Comparison of ENCODE assay signal across 8 cellular contexts in the genomic region with DNA sequence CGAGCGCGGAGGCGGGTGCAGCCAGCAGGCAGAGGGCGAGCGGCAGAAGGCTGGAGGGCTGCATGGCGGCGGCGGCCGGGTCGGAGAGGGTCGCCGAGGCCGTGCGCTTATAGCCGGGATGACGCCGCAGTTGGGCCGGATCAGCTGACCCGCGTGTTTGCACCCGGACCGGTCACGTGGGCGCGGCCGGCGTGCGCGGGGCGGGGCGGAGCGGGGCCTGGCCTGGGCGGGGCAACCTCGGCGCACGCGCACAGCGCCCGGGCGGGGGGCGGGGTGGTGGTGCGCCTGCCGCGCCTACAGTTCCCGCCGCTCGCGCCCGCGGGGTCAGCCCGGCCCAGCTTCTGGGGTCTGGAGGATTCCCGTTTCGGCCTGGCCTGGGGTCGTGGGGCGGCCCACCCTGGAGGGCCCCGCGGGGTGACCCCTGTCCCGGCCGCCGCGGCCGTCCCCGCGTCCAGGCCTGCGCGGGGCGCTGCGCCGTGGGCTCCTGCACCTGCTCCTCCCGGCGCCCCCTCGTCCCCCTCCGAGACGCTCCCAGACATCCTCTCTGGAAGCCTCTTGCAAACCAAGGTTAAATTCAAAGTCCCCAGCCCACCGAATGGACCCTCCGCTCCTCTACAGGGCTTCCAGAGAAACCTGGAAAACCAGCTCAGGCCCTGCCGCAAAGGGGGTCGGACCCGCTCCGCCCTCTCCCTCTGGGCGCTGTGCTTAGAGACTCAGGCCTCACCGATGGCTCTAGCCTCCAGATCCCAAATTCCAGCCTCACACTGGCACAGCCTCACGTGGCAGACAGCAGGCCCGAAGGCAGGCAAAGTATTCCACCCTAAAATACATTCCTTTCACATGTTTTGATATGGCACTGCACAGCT. TPM values are rescaled to one million over a fixed set of nuclear protein-coding genes. Genes with fewer than 3 reads are reported as not detected.
A peak's percentile ranks its signal among the peaks of the same experiment; 100 is the strongest.
DNase-seq lines count a peak whose midpoint lies in the region; ATAC-seq and TF ChIP-seq lines count a peak whose summit lies in the region.

Gene CTSD, minus strand, starts transcription at position 132 of the 866 bp plus-strand sequence. Its CDS starts 68 bp downstream, at position 64.

- WGBS in GM23248 (ENCODE audit: low coverage in 1 of 2, low lambda C conversion rate in 2 of 2, missing lambda C conversion rate in 2 of 2), 2 experiments, result 2 to 3% methylated on average over 28 to 50 of the region's 85 CpGs
- 1 to 3% (median 2%) methylated on average over 54 to 85 of the region's 85 CpGs for WGBS in adipose tissue, 3 donors
- 3% methylated on average over 36 of the region's 85 CpGs for WGBS in prostate gland

- peak within 1 kb of the TSS; percentile 86 for H3K9ac ChIP-seq in GM23248

- no peaks in the 10 kb centered on the region for H3F3A ChIP-seq in GM23248 (ENCODE audit: insufficient read depth)

- H3K9me3 ChIP-seq in GM23248 (ENCODE audit: low read depth) (no peaks in the 10 kb centered on the region), prostate gland (no peaks in the 10 kb centered on the region), upper lobe of right lung (no peaks in the 10 kb centered on the region)

- ATAC-seq in left cardiac atrium, result peak; percentile 83 to 91
- ATAC-seq in upper lobe of right lung, result peak; percentile 85

- H3K4me3 ChIP-seq in GM23248 (peak within 1 kb of the TSS; percentile 86), prostate gland (peak within 1 kb of the TSS; percentile 92 to 98), upper lobe of right lung (peak within 1 kb of the TSS; percentile 97)

- H3K4me2 ChIP-seq in GM23248 (ENCODE audit: unreplicated experiment), result peak within 1 kb of the TSS; percentile 89

- TF ChIP-seq POLR2A in prostate gland (IDR thresholded peaks at IDR 0.05), result peak; percentile 84

- TF ChIP-seq CTCF in prostate gland (IDR thresholded peaks at IDR 0.05) (no peak), upper lobe of right lung (IDR thresholded peaks at IDR 0.05) (no peak)

- peak within 1 kb of the TSS; percentile 89 for H2AFZ ChIP-seq in GM23248

- H3K9me2 ChIP-seq in GM23248 (ENCODE audit: insufficient read depth), result no peaks in the 10 kb centered on the region

- peak; percentile 79 for DNase-seq in GDM1 (lab: John Stamatoyannopoulos, UW)
- peak; percentile 93 for DNase-seq in GM23248
- peak; percentile 77 for DNase-seq in M059J (ENCODE audit: low read depth)
- DNase-seq in T-helper 1 cell, result peak; percentile 67 to 87 (median 76)
- peak; percentile 93 for DNase-seq in left cardiac atrium
- DNase-seq in prostate gland (ENCODE audit: low spot score), result peak; percentile 85
- DNase-seq in upper lobe of right lung, result peak; percentile 96

- H3K4me1 ChIP-seq in GM23248 (ENCODE audit: insufficient read depth) (peaks cover 14% of the 10 kb centered on the region), prostate gland (replicated peaks) (peaks cover 4% of the 10 kb centered on the region), upper lobe of right lung (peaks cover 42% of the 10 kb centered on the region)

- intact Hi-C loops in left cardiac atrium (cut with DNase I), result no loop called here
- intact Hi-C loops in prostate gland (cut with DNase I), result loop anchor here (10.0 kb wide), 1 partner anchor 1121 kb away; the partner anchor contains the start of gene CDKN1C
- intact Hi-C loops in upper lobe of right lung (cut with DNase I), result no loop called here

- in situ Hi-C loops in GM23248 (cut with MboI), result no loop called here

- H3K27ac ChIP-seq in GM23248 (no peak within 1 kb of the TSS), adipose tissue (ENCODE audit: low read depth, low read length) (peak within 1 kb of the TSS; percentile 49), prostate gland (peak within 1 kb of the TSS; percentile 69 to 81), upper lobe of right lung (peak within 1 kb of the TSS; percentile 91)

- no peaks in the 10 kb centered on the region for H4K20me1 ChIP-seq in GM23248 (ENCODE audit: insufficient read depth)

- H3K27me3 ChIP-seq in GM23248 (replicated peaks; ENCODE audit: insufficient read depth) (no peaks in the 10 kb centered on the region), prostate gland (replicated peaks; ENCODE audit: insufficient read depth) (no peaks in the 10 kb centered on the region), upper lobe of right lung (no peaks in the 10 kb centered on the region)

- H3K36me3 ChIP-seq in GM23248 (ENCODE audit: low read depth), result no peaks in the 10 kb centered on the region
- no peaks in the 10 kb centered on the region for H3K36me3 ChIP-seq in prostate gland
- H3K36me3 ChIP-seq in upper lobe of right lung, result peaks cover 26% of the 10 kb centered on the region

- H3K79me2 ChIP-seq in GM23248 (ENCODE audit: insufficient read depth), result peaks cover 19% of the 10 kb centered on the region; the same call in 1 of the 2 replicates

RNA-seq across cellular contexts. Expression of gene CTSD, which starts in this region (rescaled TPM):
- total RNA-seq in GM23248 (2014; rRNA removed; shearing (Covaris generic)), result 305 and 338 TPM in 2 replicates
- polyA plus RNA-seq in GM23248 (2016; fragmentation: Nextera tagmentation; extraction: Ambion mirVana), result 321 and 327 TPM in 2 replicates
- total RNA-seq in M059J (2014; rRNA removed; shearing (Covaris generic)), result 974 and 1,095 TPM in 2 replicates
- 100 to 1,000 TPM; 296 to 496 (median 355) TPM for polyA plus RNA-seq in adipose tissue
- total RNA-seq in left cardiac atrium, result 100 to 1,000 TPM; 635 to 667 TPM
- total RNA-seq in prostate gland, result 100 to 1,000 TPM; 497 to 983 TPM
- 2,038 TPM for total RNA-seq in upper lobe of right lung
